ENCODE assay signal across 1 cellular context in the genomic region with DNA sequence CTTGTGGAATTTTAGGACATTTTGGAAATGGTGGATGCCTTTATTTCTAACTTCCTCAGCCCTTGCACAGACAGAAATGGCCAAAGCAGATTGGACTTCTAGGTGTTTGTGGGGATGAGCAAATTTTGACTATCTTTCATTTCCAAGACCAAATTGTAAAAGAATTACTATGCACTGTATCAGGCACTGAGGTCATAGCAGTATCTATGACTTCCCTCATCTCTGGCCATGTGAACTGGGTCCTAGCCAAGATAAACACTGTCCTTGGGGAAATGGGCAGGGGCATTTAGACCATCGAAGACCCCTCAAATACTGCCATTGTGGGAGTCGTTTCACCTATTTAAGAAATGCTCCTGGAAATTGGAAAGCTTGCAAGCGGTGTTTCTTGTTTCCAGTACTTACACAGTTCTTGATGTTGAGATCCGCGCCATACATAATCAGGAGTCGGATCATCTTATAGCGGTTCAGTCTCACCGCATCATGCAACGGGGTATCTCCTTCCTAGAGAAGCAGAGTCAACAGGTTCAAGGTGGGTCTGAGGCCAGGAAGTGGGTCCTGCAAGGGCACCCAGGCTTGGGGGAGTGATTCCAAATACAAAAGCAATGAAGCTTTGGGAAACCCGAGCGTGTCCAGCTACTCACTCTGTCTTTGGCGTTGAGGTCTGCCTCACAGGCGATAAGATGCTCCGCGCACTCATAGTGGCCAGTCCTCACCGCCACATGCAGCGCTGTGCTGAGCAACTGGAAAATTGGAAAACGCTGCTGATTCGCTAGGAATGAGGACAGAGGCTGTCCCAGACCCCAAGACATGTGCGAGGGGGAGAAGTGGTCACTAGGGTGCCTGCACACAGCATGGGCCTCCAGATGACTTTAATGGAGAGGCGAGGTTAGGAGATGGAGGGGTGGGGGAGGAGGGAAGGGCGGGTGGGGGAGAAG.
TF ChIP-seq lines count a peak whose summit lies in the region.

No MANE protein-coding gene starts in this region.

TF ChIP-seq in SK-N-SH treated with all-trans-retinoic acid at 6 μM for 48 hours, 23 proteins besides CTCF, POLR2A, EP300 and RAD21:
- TF ChIP-seq, protein P1, sequence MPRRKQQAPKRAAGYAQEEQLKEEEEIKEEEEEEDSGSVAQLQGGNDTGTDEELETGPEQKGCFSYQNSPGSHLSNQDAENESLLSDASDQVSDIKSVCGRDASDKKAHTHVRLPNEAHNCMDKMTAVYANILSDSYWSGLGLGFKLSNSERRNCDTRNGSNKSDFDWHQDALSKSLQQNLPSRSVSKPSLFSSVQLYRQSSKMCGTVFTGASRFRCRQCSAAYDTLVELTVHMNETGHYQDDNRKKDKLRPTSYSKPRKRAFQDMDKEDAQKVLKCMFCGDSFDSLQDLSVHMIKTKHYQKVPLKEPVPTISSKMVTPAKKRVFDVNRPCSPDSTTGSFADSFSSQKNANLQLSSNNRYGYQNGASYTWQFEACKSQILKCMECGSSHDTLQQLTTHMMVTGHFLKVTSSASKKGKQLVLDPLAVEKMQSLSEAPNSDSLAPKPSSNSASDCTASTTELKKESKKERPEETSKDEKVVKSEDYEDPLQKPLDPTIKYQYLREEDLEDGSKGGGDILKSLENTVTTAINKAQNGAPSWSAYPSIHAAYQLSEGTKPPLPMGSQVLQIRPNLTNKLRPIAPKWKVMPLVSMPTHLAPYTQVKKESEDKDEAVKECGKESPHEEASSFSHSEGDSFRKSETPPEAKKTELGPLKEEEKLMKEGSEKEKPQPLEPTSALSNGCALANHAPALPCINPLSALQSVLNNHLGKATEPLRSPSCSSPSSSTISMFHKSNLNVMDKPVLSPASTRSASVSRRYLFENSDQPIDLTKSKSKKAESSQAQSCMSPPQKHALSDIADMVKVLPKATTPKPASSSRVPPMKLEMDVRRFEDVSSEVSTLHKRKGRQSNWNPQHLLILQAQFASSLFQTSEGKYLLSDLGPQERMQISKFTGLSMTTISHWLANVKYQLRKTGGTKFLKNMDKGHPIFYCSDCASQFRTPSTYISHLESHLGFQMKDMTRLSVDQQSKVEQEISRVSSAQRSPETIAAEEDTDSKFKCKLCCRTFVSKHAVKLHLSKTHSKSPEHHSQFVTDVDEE (CRISPR knock-in tag; IDR thresholded peaks at IDR 0.05): no peak
- TF ChIP-seq, protein P2, sequence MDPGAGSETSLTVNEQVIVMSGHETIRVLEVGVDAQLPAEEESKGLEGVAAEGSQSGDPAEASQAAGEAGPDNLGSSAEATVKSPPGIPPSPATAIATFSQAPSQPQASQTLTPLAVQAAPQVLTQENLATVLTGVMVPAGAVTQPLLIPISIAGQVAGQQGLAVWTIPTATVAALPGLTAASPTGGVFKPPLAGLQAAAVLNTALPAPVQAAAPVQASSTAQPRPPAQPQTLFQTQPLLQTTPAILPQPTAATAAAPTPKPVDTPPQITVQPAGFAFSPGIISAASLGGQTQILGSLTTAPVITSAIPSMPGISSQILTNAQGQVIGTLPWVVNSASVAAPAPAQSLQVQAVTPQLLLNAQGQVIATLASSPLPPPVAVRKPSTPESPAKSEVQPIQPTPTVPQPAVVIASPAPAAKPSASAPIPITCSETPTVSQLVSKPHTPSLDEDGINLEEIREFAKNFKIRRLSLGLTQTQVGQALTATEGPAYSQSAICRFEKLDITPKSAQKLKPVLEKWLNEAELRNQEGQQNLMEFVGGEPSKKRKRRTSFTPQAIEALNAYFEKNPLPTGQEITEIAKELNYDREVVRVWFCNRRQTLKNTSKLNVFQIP (CRISPR knock-in tag; IDR thresholded peaks at IDR 0.05; ENCODE audit: borderline replicate concordance, low read depth): no peak
- TF ChIP-seq SNAI2 (CRISPR knock-in tag; IDR thresholded peaks at IDR 0.05) (no peak), BACH2 (CRISPR knock-in tag; IDR thresholded peaks at IDR 0.05; ENCODE audit: borderline replicate concordance) (no peak), RARB (CRISPR knock-in tag; IDR thresholded peaks at IDR 0.05) (no peak)
- TF ChIP-seq, protein P3, sequence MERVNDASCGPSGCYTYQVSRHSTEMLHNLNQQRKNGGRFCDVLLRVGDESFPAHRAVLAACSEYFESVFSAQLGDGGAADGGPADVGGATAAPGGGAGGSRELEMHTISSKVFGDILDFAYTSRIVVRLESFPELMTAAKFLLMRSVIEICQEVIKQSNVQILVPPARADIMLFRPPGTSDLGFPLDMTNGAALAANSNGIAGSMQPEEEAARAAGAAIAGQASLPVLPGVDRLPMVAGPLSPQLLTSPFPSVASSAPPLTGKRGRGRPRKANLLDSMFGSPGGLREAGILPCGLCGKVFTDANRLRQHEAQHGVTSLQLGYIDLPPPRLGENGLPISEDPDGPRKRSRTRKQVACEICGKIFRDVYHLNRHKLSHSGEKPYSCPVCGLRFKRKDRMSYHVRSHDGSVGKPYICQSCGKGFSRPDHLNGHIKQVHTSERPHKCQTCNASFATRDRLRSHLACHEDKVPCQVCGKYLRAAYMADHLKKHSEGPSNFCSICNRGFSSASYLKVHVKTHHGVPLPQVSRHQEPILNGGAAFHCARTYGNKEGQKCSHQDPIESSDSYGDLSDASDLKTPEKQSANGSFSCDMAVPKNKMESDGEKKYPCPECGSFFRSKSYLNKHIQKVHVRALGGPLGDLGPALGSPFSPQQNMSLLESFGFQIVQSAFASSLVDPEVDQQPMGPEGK (CRISPR knock-in tag; IDR thresholded peaks at IDR 0.05; ENCODE audit: borderline replicate concordance): 0 out of 2 replicates have a peak, but pooled peaks have one; percentile 29
